In genomic region chr9:124292696-124293593, GRCh38 we compare ENCODE assay signal across 13 cellular contexts. TPM values are rescaled to one million over a fixed set of nuclear protein-coding genes. Genes with fewer than 3 reads are reported as not detected.
DNase-seq lines count a peak whose midpoint lies in the region; ATAC-seq and TF ChIP-seq lines count a peak whose summit lies in the region.
"Had no signal": no experiment of that assay in that cellular context is flagged by ENCODE, and none has a peak within 500 bp of the region (broad histone marks: within the 10 kb centered on the region; RNA-seq: fewer than 3 reads in every experiment).

No MANE protein-coding gene starts in this region.

- TF ChIP-seq POLR2A in HCT116 (IDR thresholded peaks at IDR 0.05; ENCODE audit: borderline replicate concordance, extremely low read depth, insufficient read depth, insufficient read length) = no peak

- H3K4me3 ChIP-seq in HCT116 (replicated peaks in 1 of 2; ENCODE audit: low read depth in 1 of 2, low read length in 2 of 2) (no peak overlapping the region), fibroblast of lung (replicated peaks in 1 of 4; ENCODE audit: control extremely low read depth in 1 of 4, insufficient read depth in 1 of 4, low read depth in 3 of 4, low read length in 4 of 4) (no peak overlapping the region)
- H3K4me3 ChIP-seq: suprapubic skin had no signal

- H3K9ac ChIP-seq in HCT116 (ENCODE audit: low read length) = no peak overlapping the region
- H3K9ac ChIP-seq in fibroblast of lung (ENCODE audit: insufficient read depth, low read length) = peak overlapping the region; percentile 16

- intact Hi-C loops in HCT116 (cut with micrococcal nuclease) = no loop called here

- no peaks in the 10 kb centered on the region for H3K9me2 ChIP-seq in HCT116 (ENCODE audit: insufficient read depth)

- H3K9me3 Mint-ChIP-seq in activated CD8-positive, alpha-beta T cell treated with anti-CD3 and anti-CD28 coated beads, Interleukin-2, amount 10 ng/mL, durations not matched to agents 7 days and 5 days (ENCODE audit: insufficient read depth) = no peaks in the 10 kb centered on the region
- H3K9me3 Mint-ChIP-seq: activated naive CD4-positive, alpha-beta T cell treated with anti-CD3 and anti-CD28 coated beads for 36 hours had no signal

- BruUV-seq in HCT116 (replicated peaks; lab: Mats Ljungman, UMichigan) = no TSS peak

- peak overlapping the region; percentile 51 for H3K4me3 Mint-ChIP-seq in activated CD8-positive, alpha-beta T cell treated with anti-CD3 and anti-CD28 coated beads, Interleukin-2, amount 10 ng/mL, durations not matched to agents 7 days and 5 days
- H3K4me3 Mint-ChIP-seq: activated naive CD4-positive, alpha-beta T cell treated with anti-CD3 and anti-CD28 coated beads for 36 hours had no signal

- ATAC-seq in HCT116 (no peak), GM21360 (IDR thresholded peaks at IDR 0.05; ENCODE audit: unreplicated experiment) (no peak)
- ATAC-seq in activated CD8-positive, alpha-beta T cell treated with anti-CD3 and anti-CD28 coated beads, Interleukin-2, amount 10 ng/mL, durations not matched to agents 7 days and 5 days = no peak
- ATAC-seq in stimulated activated naive CD8-positive, alpha-beta T cell treated with anti-CD3 and anti-CD28 coated beads, Interleukin-15, Interleukin-2, amounts not matched to agents 100 U/mL and 50 U/mL, for 24 hours = no peak
- ATAC-seq: sciatic nerve had no signal

- no peak for TF ChIP-seq RAD21 in HCT116 (IDR thresholded peaks at IDR 0.05; ENCODE audit: low read depth)

- in situ Hi-C loops in GM13977 (cut with MboI; ENCODE audit: low pct_unique_long_range_greater_than_20kb, low sequenced_read_pairs, unreplicated experiment) = loop anchor here (10.0 kb wide), 1 partner anchor 158 kb away; no protein-coding TSS in a partner anchor

- peak overlapping the region; percentile 58 for H3K27ac Mint-ChIP-seq in activated CD8-positive, alpha-beta T cell treated with anti-CD3 and anti-CD28 coated beads, Interleukin-2, amount 10 ng/mL, durations not matched to agents 7 days and 5 days
- H3K27ac Mint-ChIP-seq: activated naive CD4-positive, alpha-beta T cell treated with anti-CD3 and anti-CD28 coated beads for 36 hours had no signal

- TF ChIP-seq CTCF in HCT116 (IDR thresholded peaks at IDR 0.05 in 2 of 3, conservative IDR thresholded peaks at IDR 0.05 in 1 of 3; ENCODE audit: borderline replicate concordance in 1 of 3, insufficient read depth in 1 of 3, low read depth in 2 of 3, low read length in 2 of 3) (no peak), fibroblast of lung (conservative IDR thresholded peaks at IDR 0.05 in 1 of 2, IDR thresholded peaks at IDR 0.05 in 1 of 2; ENCODE audit: low read depth in 1 of 2, low read length in 2 of 2) (no peak), GM13977 (IDR thresholded peaks at IDR 0.05; ENCODE audit: extremely low read depth, insufficient read depth, missing control alignments) (no peak)

- H2AFZ ChIP-seq in HCT116 (ENCODE audit: low read depth, low read length, poor library complexity, severe bottlenecking) (no peak overlapping the region), fibroblast of lung (ENCODE audit: low read length) (no peak overlapping the region)

- H3K79me2 ChIP-seq in HCT116 (ENCODE audit: insufficient read depth, low read length) (peaks cover 15% of the 10 kb centered on the region), fibroblast of lung (ENCODE audit: control insufficient read depth, insufficient read depth, low read length) (peaks cover 95% of the 10 kb centered on the region)

- no peaks in the 10 kb centered on the region for H4K20me1 ChIP-seq in HCT116 (ENCODE audit: insufficient read depth)
- no peaks in the 10 kb centered on the region for H4K20me1 ChIP-seq in fibroblast of lung (ENCODE audit: control insufficient read depth, extremely low read depth, insufficient read depth, low read length)

- DNase-seq in HCT116 (ENCODE audit: low read depth, low spot score) (no peak), fibroblast of lung (ENCODE audit: low read depth in 2 of 2) (peak in 1 of 2 donors; percentile 45), GM13977 (ENCODE audit: low spot score) (no peak)
- DNase-seq in activated CD8-positive, alpha-beta T cell treated with anti-CD3 and anti-CD28 coated beads, Interleukin-2, amount 10 ng/mL, durations not matched to agents 7 days and 5 days = no peak
- DNase-seq in stimulated activated naive CD8-positive, alpha-beta T cell treated with anti-CD3 and anti-CD28 coated beads, Interleukin-15, Interleukin-2, amounts not matched to agents 100 U/mL and 50 U/mL, for 24 hours = peak; percentile 25
- DNase-seq in activated CD8-positive, alpha-beta memory T cell treated with anti-CD3 and anti-CD28 coated beads for 24 hours = no peak
- DNase-seq: activated CD4-positive, alpha-beta T cell treated with anti-CD3 and anti-CD28 coated beads, Interleukin-2, amount 50 U/mL, for 1 hour; activated naive CD4-positive, alpha-beta T cell treated with anti-CD3 and anti-CD28 coated beads for 36 hours; Caco-2; T-helper 1 cell had no signal

- peaks cover 3% of the 10 kb centered on the region for H3K27me3 Mint-ChIP-seq in activated CD8-positive, alpha-beta T cell treated with anti-CD3 and anti-CD28 coated beads, Interleukin-2, amount 10 ng/mL, durations not matched to agents 7 days and 5 days (ENCODE audit: low read depth)

- POLR2A ChIA-PET in HCT116 (lab: Charles Lee) = no interaction called here
- POLR2A ChIA-PET in activated CD8-positive, alpha-beta T cell treated with anti-CD3 and anti-CD28 coated beads, Interleukin-2, amount 10 ng/mL, durations not matched to agents 7 days and 5 days (lab: Charles Lee) = no interaction called here

- H3K4me1 ChIP-seq in HCT116 (ENCODE audit: control insufficient read depth in 1 of 2, insufficient read depth in 2 of 2, low read length in 2 of 2) (peaks cover 33 to 78% of the 10 kb centered on the region in 2 experiments), fibroblast of lung (ENCODE audit: control insufficient read depth, extremely low read depth, insufficient read depth, low read length) (peaks cover 64% of the 10 kb centered on the region)

- CTCF ChIA-PET in HCT116 (lab: Charles Lee) = no interaction called here
- CTCF ChIA-PET in activated CD8-positive, alpha-beta T cell treated with anti-CD3 and anti-CD28 coated beads, Interleukin-2, amount 10 ng/mL, durations not matched to agents 7 days and 5 days (lab: Charles Lee) = interaction anchor here (0.7 to 9.5 kb wide), 8 partner anchors 12 to 254 kb away, joined by 3 to 95 read pairs (median 4); no protein-coding TSS in a partner anchor

- RAD21 ChIA-PET in HCT116 (lab: Charles Lee; ENCODE audit: low non-redundant PET in 1 of 2, low total read pairs in 2 of 2, uncharacterized antibody in 2 of 2, unreplicated experiment in 2 of 2) = no interaction called here

- no peak overlapping the region for H3K27ac ChIP-seq in HCT116 (ENCODE audit: low read depth, low read length)
- peak overlapping the region; percentile 38 for H3K27ac ChIP-seq in fibroblast of lung (ENCODE audit: insufficient read depth, low read length)
- H3K27ac ChIP-seq: suprapubic skin had no signal

- H3K4me2 ChIP-seq in HCT116 (ENCODE audit: low read length) = peak overlapping the region; percentile 9; the same call in 1 of the 2 replicates
- no peak overlapping the region for H3K4me2 ChIP-seq in fibroblast of lung (ENCODE audit: extremely low read depth, insufficient read depth, low read length)

- H3K9me3 ChIP-seq in HCT116 (ENCODE audit: control insufficient read depth in 1 of 2, insufficient read depth in 1 of 2, low read depth in 1 of 2, low read length in 2 of 2) (no peaks in the 10 kb centered on the region), fibroblast of lung (ENCODE audit: control insufficient read depth, insufficient read depth, low read depth, low read length) (no peaks in the 10 kb centered on the region)
- H3K9me3 ChIP-seq: Caco-2, suprapubic skin had no signal

- no peaks in the 10 kb centered on the region for H3K36me3 Mint-ChIP-seq in activated CD8-positive, alpha-beta T cell treated with anti-CD3 and anti-CD28 coated beads, Interleukin-2, amount 10 ng/mL, durations not matched to agents 7 days and 5 days (ENCODE audit: low read depth)

- H3K36me3 ChIP-seq in HCT116 (ENCODE audit: control insufficient read depth in 1 of 2, insufficient read depth in 2 of 2, low read length in 2 of 2) = no peaks in the 10 kb centered on the region
- peaks cover 11% of the 10 kb centered on the region for H3K36me3 ChIP-seq in fibroblast of lung (ENCODE audit: control insufficient read depth, insufficient read depth, low read length)
- H3K36me3 ChIP-seq: suprapubic skin had no signal

- no peaks in the 10 kb centered on the region for H3K27me3 ChIP-seq in HCT116 (ENCODE audit: insufficient read depth, low read length)
- no peaks in the 10 kb centered on the region for H3K27me3 ChIP-seq in fibroblast of lung (ENCODE audit: control insufficient read depth, insufficient read depth, low read length)
- H3K27me3 ChIP-seq: suprapubic skin had no signal

- peaks cover 69% of the 10 kb centered on the region for H3K4me1 Mint-ChIP-seq in activated CD8-positive, alpha-beta T cell treated with anti-CD3 and anti-CD28 coated beads, Interleukin-2, amount 10 ng/mL, durations not matched to agents 7 days and 5 days (ENCODE audit: low read depth)

TF ChIP-seq in HCT116, 20 proteins besides CTCF, POLR2A, EP300 and RAD21 (continues in another document):
- TF ChIP-seq CBX3 (IDR thresholded peaks at IDR 0.05; ENCODE audit: low read depth) (no peak), YY1 (IDR thresholded peaks at IDR 0.05; ENCODE audit: extremely low read depth, insufficient replicate concordance, low read depth, low read length) (no peak), EZH2phosphoT487 (IDR thresholded peaks at IDR 0.05; ENCODE audit: borderline replicate concordance) (no peak), SIN3A (IDR thresholded peaks at IDR 0.05; ENCODE audit: low read depth) (no peak), FOSL1 (IDR thresholded peaks at IDR 0.05; ENCODE audit: low read depth) (no peak)

RNA-seq across cellular contexts. Expression of gene NEK6, which starts 35.2 kb away (rescaled TPM):
- total RNA-seq in HCT116 (2021; ENCODE audit: unreplicated experiment) = 40.8 TPM
- polyA plus RNA-seq in HCT116 (2012) = 55.8 and 65.2 TPM in 2 replicates
- 10 to 100 TPM; 19.9 to 20.9 TPM for total RNA-seq in activated CD8-positive, alpha-beta T cell treated with anti-CD3 and anti-CD28 coated beads, Interleukin-2, amount 10 ng/mL, durations not matched to agents 7 days and 5 days
- 64.5 and 71.2 TPM in 2 replicates for total RNA-seq in fibroblast of lung
- polyA plus RNA-seq in fibroblast of lung = 71.4 and 102 TPM in 2 replicates
- polyA plus RNA-seq in fibroblast of lung (2012) = 55.8 and 75.3 TPM in 2 replicates
- polyA minus RNA-seq in fibroblast of lung (ENCODE audit: low replicate concordance) = 119 and 153 TPM in 2 replicates
